ENCODE assay signal across 19 cellular contexts in the genomic region with DNA sequence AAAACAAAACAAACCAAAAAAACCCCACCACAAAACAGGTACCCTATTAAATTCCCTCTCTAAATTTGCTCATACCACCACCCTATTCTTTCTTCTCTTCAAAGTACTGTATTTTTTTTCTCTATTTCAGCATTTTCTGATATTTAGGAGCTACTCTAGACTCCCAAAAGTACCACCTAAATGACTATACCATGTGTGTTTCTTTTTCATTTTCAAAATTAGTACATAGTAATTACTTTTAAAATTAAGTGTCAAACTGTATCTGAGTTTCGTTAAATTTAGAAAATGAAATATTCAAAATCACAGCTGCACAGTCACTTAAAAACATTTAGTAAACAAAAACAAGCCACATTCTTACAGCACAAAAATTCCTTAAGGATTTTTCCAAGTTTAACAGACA.
DNase-seq lines count a peak whose midpoint lies in the region; ATAC-seq and TF ChIP-seq lines count a peak whose summit lies in the region.
"Had no signal": no experiment of that assay in that cellular context is flagged by ENCODE, and none has a peak within 500 bp of the region (broad histone marks: within the 10 kb centered on the region; RNA-seq: fewer than 3 reads in every experiment).

No MANE protein-coding gene starts in this region.

- H3K27me3 ChIP-seq in OCI-LY3 (ENCODE audit: low read depth, low read length): no peaks in the 10 kb centered on the region
- no peaks in the 10 kb centered on the region for H3K27me3 ChIP-seq in gastrocnemius medialis
- H3K27me3 ChIP-seq: BE2C, MG63 had no signal

- no peaks in the 10 kb centered on the region for H3K36me3 ChIP-seq in OCI-LY3 (replicated peaks; ENCODE audit: low read depth, low read length)
- H3K36me3 ChIP-seq in gastrocnemius medialis: no peaks in the 10 kb centered on the region
- H3K36me3 ChIP-seq: BE2C, MG63 had no signal

- no peak for TF ChIP-seq POLR2A in gastrocnemius medialis (IDR thresholded peaks at IDR 0.05)

- in situ Hi-C loops in gastrocnemius medialis (cut with MboI; ENCODE audit: low sequenced_read_pairs in 4 of 4): no loop called here

- H3K9me3 Mint-ChIP-seq in activated T-cell treated with anti-CD3 and anti-CD28 coated beads, Interleukin-2, amount 50 U/mL, for 72 hours: no peaks in the 10 kb centered on the region
- no peaks in the 10 kb centered on the region for H3K9me3 Mint-ChIP-seq in immature natural killer cell
- H3K9me3 Mint-ChIP-seq: CD4-positive, alpha-beta memory T cell had no signal

- H3K27me3 Mint-ChIP-seq in activated T-cell treated with anti-CD3 and anti-CD28 coated beads, Interleukin-2, amount 50 U/mL, for 72 hours (ENCODE audit: low read depth): no peaks in the 10 kb centered on the region
- no peaks in the 10 kb centered on the region for H3K27me3 Mint-ChIP-seq in immature natural killer cell (ENCODE audit: low read depth in 3 of 3)
- H3K27me3 Mint-ChIP-seq: CD4-positive, alpha-beta memory T cell had no signal

- H4K20me1 ChIP-seq in OCI-LY3 (ENCODE audit: insufficient read depth, low read length): peaks cover 6% of the 10 kb centered on the region; the same call in 1 of the 2 replicates

- TF ChIP-seq CTCF in OCI-LY3 (IDR thresholded peaks at IDR 0.05; ENCODE audit: low read depth, low read length) (no peak), gastrocnemius medialis (IDR thresholded peaks at IDR 0.05 in 4 of 5, conservative IDR thresholded peaks at IDR 0.05 in 1 of 5) (no peak)

- H3K9ac ChIP-seq in OCI-LY3 (ENCODE audit: low read length): no peak overlapping the region
- H3K9ac ChIP-seq: GM23248, KMS-11 had no signal

- no peak overlapping the region for H2AFZ ChIP-seq in OCI-LY3 (ENCODE audit: low read depth, low read length)
- H2AFZ ChIP-seq: GM23248 had no signal

- no peak overlapping the region; the same call in 1 of the 2 replicates for H3K4me3 ChIP-seq in OCI-LY3 (ENCODE audit: low read length)
- no peak overlapping the region for H3K4me3 ChIP-seq in gastrocnemius medialis
- H3K4me3 ChIP-seq: GM23248, MG63 had no signal

- H3K4me1 ChIP-seq in OCI-LY3 (ENCODE audit: low read length): peaks cover 48% of the 10 kb centered on the region
- H3K4me1 ChIP-seq in gastrocnemius medialis: peaks cover 85% of the 10 kb centered on the region in 2 donors

- peak overlapping the region; percentile 31 for H3K27ac Mint-ChIP-seq in activated T-cell treated with anti-CD3 and anti-CD28 coated beads, Interleukin-2, amount 50 U/mL, for 72 hours
- H3K27ac Mint-ChIP-seq in immature natural killer cell: peak overlapping the region in 1 of 6 donors; percentile 74

- H3K36me3 Mint-ChIP-seq in activated T-cell treated with anti-CD3 and anti-CD28 coated beads, Interleukin-2, amount 50 U/mL, for 72 hours (ENCODE audit: insufficient read depth in 2 of 2): no peaks in the 10 kb centered on the region
- H3K36me3 Mint-ChIP-seq in immature natural killer cell: no peaks in the 10 kb centered on the region

- no peak for DNase-seq in activated T-cell treated with anti-CD3 and anti-CD28 coated beads, Interleukin-2, amount 50 U/mL, for 72 hours
- no peak for DNase-seq in activated T-cell treated with anti-CD3 and anti-CD28 coated beads, Interleukin-2, amount 50 U/mL, for 1 hour
- DNase-seq in gastrocnemius medialis: no peak
- DNase-seq in DMS 273 treated with DMSO at 0.1 percent for 48 hours (lab: John Stamatoyannopoulos, UW): no peak
- DNase-seq in immature natural killer cell: no peak
- no peak for DNase-seq in NCI-H2196 treated with DMSO at 0.1 percent for 48 hours (lab: John Stamatoyannopoulos, UW; ENCODE audit: unreplicated experiment)
- DNase-seq: 8988T; BE2C; CD4-positive, alpha-beta memory T cell; DMS79; HCEC 1CT; MG63; NCI-H1092 treated with DMSO at 0.1 percent for 48 hours; NCI-H524 had no signal

- H3K79me2 ChIP-seq in OCI-LY3 (ENCODE audit: low read length): peaks cover 57% of the 10 kb centered on the region

- peak overlapping the region in 1 of 2 donors; percentile 19 for H3K4me3 Mint-ChIP-seq in activated T-cell treated with anti-CD3 and anti-CD28 coated beads, Interleukin-2, amount 50 U/mL, for 72 hours
- H3K4me3 Mint-ChIP-seq in immature natural killer cell: no peak overlapping the region
- H3K4me3 Mint-ChIP-seq: CD4-positive, alpha-beta memory T cell had no signal

- H3K9me3 ChIP-seq in OCI-LY3 (ENCODE audit: insufficient read depth, low read length): no peaks in the 10 kb centered on the region
- H3K9me3 ChIP-seq in gastrocnemius medialis: no peaks in the 10 kb centered on the region
- H3K9me3 ChIP-seq: BE2C, MG63 had no signal

- H3K4me2 ChIP-seq in OCI-LY3 (ENCODE audit: low read length): peak overlapping the region; percentile 49
- H3K4me2 ChIP-seq: KMS-11 had no signal

- H3K4me1 Mint-ChIP-seq in activated T-cell treated with anti-CD3 and anti-CD28 coated beads, Interleukin-2, amount 50 U/mL, for 72 hours (ENCODE audit: low read depth): peaks cover 27% of the 10 kb centered on the region
- peaks cover 1 to 20% of the 10 kb centered on the region in 2 donors for H3K4me1 Mint-ChIP-seq in immature natural killer cell

- peak overlapping the region; percentile 15 for H3K27ac ChIP-seq in OCI-LY3 (ENCODE audit: low read length)
- H3K27ac ChIP-seq in gastrocnemius medialis: peak overlapping the region in 3 of 4 donors; percentile 65 to 73 (median 72)
- H3K27ac ChIP-seq: KMS-11 had no signal

- intact Hi-C loops in gastrocnemius medialis (cut with DNase I; ENCODE audit: low total_unique reads): no loop called here

- ATAC-seq in activated T-cell treated with anti-CD3 and anti-CD28 coated beads, Interleukin-2, amount 50 U/mL, for 72 hours (replicated peaks in 1 of 2): no peak
- ATAC-seq in GM21529 (IDR thresholded peaks at IDR 0.05; ENCODE audit: unreplicated experiment) (peak; percentile 44), gastrocnemius medialis (no peak)
- ATAC-seq: Panc1 had no signal
